In the genomic region with DNA sequence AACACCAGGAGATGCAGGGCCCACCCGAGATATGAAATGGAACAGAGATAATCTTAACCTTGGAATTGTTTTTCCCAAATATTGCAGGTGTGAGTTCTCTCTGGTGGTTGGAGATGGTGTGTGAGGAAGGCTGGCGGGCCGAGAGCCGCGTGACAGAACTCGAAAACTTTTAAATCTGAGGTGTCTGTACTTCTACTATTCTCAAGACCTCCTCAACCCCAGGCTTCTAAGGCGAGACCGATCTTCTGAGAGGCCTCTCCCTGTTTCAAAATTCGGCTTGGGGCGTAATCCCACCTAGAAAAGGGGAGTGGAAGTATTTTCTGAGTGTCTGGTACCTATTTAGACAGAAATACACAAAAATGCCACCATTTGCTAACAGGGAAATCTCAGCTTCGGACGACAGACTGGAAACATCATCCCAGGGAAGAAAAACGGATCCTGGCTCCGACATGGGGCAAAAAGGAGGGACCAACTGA, we compare ENCODE assay signal across 6 cellular contexts. TPM values are rescaled to one million over a fixed set of nuclear protein-coding genes. Genes with fewer than 3 reads are reported as not detected.
DNase-seq lines count a peak whose midpoint lies in the region; ATAC-seq and TF ChIP-seq lines count a peak whose summit lies in the region.

No MANE protein-coding gene starts in this region.

- peak overlapping the region; percentile 93 for H3K9ac ChIP-seq in BLaER1

- H3K27ac ChIP-seq in BLaER1, result peak overlapping the region; percentile 86

- H3K4me3 ChIP-seq in BLaER1 (peak overlapping the region; percentile 87), kidney epithelial cell (ENCODE audit: low read depth, low read length) (peak overlapping the region; percentile 100)

- TF ChIP-seq CTCF in kidney epithelial cell (IDR thresholded peaks at IDR 0.05; ENCODE audit: insufficient read depth, low read length, poor library complexity, severe bottlenecking), result no peak

- DNase-seq in RPMI8226, result peak; percentile 17
- no peak for DNase-seq in kidney epithelial cell (ENCODE audit: low read depth)
- DNase-seq in activated naive CD4-positive, alpha-beta T cell treated with anti-CD3 and anti-CD28 coated beads, Interleukin-2, amount 50 U/mL, for 72 hours (ENCODE audit: low spot score in 2 of 2), result no peak
- DNase-seq in DMS153 (lab: John Stamatoyannopoulos, UW), result no peak

- peak overlapping the region; percentile 83 for H3K4me2 ChIP-seq in BLaER1

- peaks cover 37% of the 10 kb centered on the region for H3K4me1 ChIP-seq in BLaER1

- no peaks in the 10 kb centered on the region for H3K27me3 ChIP-seq in BLaER1
- no peaks in the 10 kb centered on the region for H3K27me3 ChIP-seq in kidney epithelial cell (ENCODE audit: control insufficient read depth, insufficient read depth, low read length)

- H3K36me3 ChIP-seq in BLaER1 (peaks cover 65% of the 10 kb centered on the region), kidney epithelial cell (ENCODE audit: control insufficient read depth, insufficient read depth, low read length) (peaks cover 2% of the 10 kb centered on the region)

- H3K9me3 Mint-ChIP-seq in activated naive CD4-positive, alpha-beta T cell treated with anti-CD3 and anti-CD28 coated beads, Interleukin-2, amount 50 U/mL, for 72 hours, result no peaks in the 10 kb centered on the region

- H3K36me3 Mint-ChIP-seq in activated naive CD4-positive, alpha-beta T cell treated with anti-CD3 and anti-CD28 coated beads, Interleukin-2, amount 50 U/mL, for 72 hours, result peaks cover 0 to 12% of the 10 kb centered on the region in 2 donors

- H3K9me3 ChIP-seq in BLaER1, result no peaks in the 10 kb centered on the region

- no peak for ATAC-seq in activated naive CD4-positive, alpha-beta T cell treated with anti-CD3 and anti-CD28 coated beads, Interleukin-2, amount 50 U/mL, for 72 hours
- ATAC-seq in GM21367 (IDR thresholded peaks at IDR 0.05; ENCODE audit: unreplicated experiment), result no peak

- H4K20me1 ChIP-seq in BLaER1, result peaks cover 62% of the 10 kb centered on the region

- no peak overlapping the region for H3K27ac Mint-ChIP-seq in activated naive CD4-positive, alpha-beta T cell treated with anti-CD3 and anti-CD28 coated beads, Interleukin-2, amount 50 U/mL, for 72 hours

RNA-seq across cellular contexts. Expression of gene SARNP, which starts 0.6 kb away (rescaled TPM):
- 123 and 141 TPM in 2 replicates for total RNA-seq in kidney epithelial cell
- 100 to 1,000 TPM in 1 of 2 donors, 10 to 100 TPM in 1; 95.0 to 101 TPM for total RNA-seq in activated naive CD4-positive, alpha-beta T cell treated with anti-CD3 and anti-CD28 coated beads, Interleukin-2, amount 50 U/mL, for 72 hours

RNA-seq across cellular contexts. Expression of gene ORMDL2, which starts 0.9 kb away (rescaled TPM):
- 37.0 and 42.6 TPM in 2 replicates for total RNA-seq in kidney epithelial cell
- total RNA-seq in activated naive CD4-positive, alpha-beta T cell treated with anti-CD3 and anti-CD28 coated beads, Interleukin-2, amount 50 U/mL, for 72 hours, result 10 to 100 TPM; 27.0 to 35.2 TPM

RNA-seq across cellular contexts. Expression of gene DNAJC14, which starts 12.5 kb away (rescaled TPM):
- 35.3 and 36.9 TPM in 2 replicates for total RNA-seq in kidney epithelial cell
- total RNA-seq in activated naive CD4-positive, alpha-beta T cell treated with anti-CD3 and anti-CD28 coated beads, Interleukin-2, amount 50 U/mL, for 72 hours, result 10 to 100 TPM; 29.0 to 33.4 TPM

RNA-seq across cellular contexts. Expression of gene MMP19, which starts 25.8 kb away (rescaled TPM):
- total RNA-seq in kidney epithelial cell, result 0.07 and 0.08 TPM in 2 replicates
- under 1 TPM in 1 of 2 donors, not detected in 1; 0.12 TPM for total RNA-seq in activated naive CD4-positive, alpha-beta T cell treated with anti-CD3 and anti-CD28 coated beads, Interleukin-2, amount 50 U/mL, for 72 hours
